ENCODE assay signal across 1 cellular context in the genomic region with DNA sequence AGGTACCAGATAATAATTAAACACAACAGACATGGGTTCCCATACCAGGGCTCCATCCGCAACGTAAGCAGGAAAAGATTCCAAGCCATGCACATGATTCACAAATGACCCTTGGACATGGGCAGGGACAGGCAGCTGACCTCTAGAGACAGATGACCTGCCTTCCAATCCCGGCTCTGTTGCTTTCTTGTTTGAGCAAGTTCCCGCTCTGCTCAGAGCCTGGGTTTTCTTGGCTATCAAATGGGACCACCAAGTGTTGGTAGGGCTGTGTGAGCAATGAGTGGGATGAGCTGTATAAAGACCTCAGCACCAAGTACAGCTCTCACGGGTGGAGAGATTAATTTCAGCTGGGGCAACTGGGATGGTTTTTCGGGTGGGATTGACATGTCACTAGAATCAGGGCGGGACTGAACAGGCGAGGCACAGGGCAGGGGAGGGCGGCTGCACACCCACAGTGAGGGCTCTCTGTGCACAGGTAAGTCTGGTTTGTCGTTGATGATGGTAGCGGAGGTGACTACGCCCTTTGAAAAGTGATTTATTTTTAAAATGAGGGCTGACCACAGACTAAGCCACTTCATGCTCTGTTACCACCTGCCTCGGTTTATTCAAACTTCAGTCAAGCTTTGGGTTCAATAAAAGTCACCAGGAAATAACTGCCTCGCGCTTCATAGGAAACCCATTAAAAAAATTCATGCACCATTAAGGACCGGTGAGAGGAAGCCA.
TF ChIP-seq lines count a peak whose summit lies in the region.

No MANE protein-coding gene starts in this region.

TF ChIP-seq in HepG2, 621 proteins besides CTCF, POLR2A, EP300 and RAD21 (continued from another document and continues in another):
- TF ChIP-seq, protein P1, sequence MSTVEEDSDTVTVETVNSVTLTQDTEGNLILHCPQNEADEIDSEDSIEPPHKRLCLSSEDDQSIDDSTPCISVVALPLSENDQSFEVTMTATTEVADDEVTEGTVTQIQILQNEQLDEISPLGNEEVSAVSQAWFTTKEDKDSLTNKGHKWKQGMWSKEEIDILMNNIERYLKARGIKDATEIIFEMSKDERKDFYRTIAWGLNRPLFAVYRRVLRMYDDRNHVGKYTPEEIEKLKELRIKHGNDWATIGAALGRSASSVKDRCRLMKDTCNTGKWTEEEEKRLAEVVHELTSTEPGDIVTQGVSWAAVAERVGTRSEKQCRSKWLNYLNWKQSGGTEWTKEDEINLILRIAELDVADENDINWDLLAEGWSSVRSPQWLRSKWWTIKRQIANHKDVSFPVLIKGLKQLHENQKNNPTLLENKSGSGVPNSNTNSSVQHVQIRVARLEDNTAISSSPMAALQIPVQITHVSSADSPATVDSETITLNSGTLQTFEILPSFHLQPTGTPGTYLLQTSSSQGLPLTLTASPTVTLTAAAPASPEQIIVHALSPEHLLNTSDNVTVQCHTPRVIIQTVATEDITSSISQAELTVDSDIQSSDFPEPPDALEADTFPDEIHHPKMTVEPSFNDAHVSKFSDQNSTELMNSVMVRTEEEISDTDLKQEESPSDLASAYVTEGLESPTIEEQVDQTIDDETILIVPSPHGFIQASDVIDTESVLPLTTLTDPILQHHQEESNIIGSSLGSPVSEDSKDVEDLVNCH (CRISPR knock-in tag; IDR thresholded peaks at IDR 0.05), result no peak
- TF ChIP-seq ZNF629 (CRISPR knock-in tag; conservative IDR thresholded peaks at IDR 0.05) (0 out of 2 replicates have a peak, but pooled peaks have one; percentile 19), NKX3-1 (CRISPR knock-in tag; IDR thresholded peaks at IDR 0.05) (no peak), BHLHE40 (IDR thresholded peaks at IDR 0.05; ENCODE audit: low read length) (peak; percentile 79), MAFK (conservative IDR thresholded peaks at IDR 0.05 in 1 of 2, IDR thresholded peaks at IDR 0.05 in 1 of 2; ENCODE audit: low read length in 2 of 2) (peak; percentile 38; a peak in 3 of 4 replicates), MYC (CRISPR knock-in tag; IDR thresholded peaks at IDR 0.05; ENCODE audit: borderline replicate concordance) (no peak), ZBTB38 (CRISPR knock-in tag; IDR thresholded peaks at IDR 0.05) (peak; percentile 47; the same call in 1 of the 2 replicates), ATRX (CRISPR knock-in tag; IDR thresholded peaks at IDR 0.05; ENCODE audit: borderline replicate concordance) (no peak), GATAD2A (CRISPR knock-in tag; IDR thresholded peaks at IDR 0.05) (peak; percentile 77), AGO2 (optimal IDR thresholded peaks at IDR 0.05; ENCODE audit: low read depth, low read length) (no peak), SAP130 (CRISPR knock-in tag; IDR thresholded peaks at IDR 0.05; ENCODE audit: low read depth) (peak; percentile 73), NCOA1 (CRISPR knock-in tag; IDR thresholded peaks at IDR 0.05) (no peak), ZNF773 (CRISPR knock-in tag; IDR thresholded peaks at IDR 0.05; ENCODE audit: borderline replicate concordance) (no peak), FOXK2 (IDR thresholded peaks at IDR 0.05) (no peak), LCORL (IDR thresholded peaks at IDR 0.05) (no peak), LCORL (CRISPR knock-in tag; IDR thresholded peaks at IDR 0.05) (peak; percentile 71), ESRRA (CRISPR knock-in tag; IDR thresholded peaks at IDR 0.05; ENCODE audit: low read depth) (peak; percentile 92), SIN3A (IDR thresholded peaks at IDR 0.05; ENCODE audit: borderline replicate concordance, low read depth, low read length) (no peak), TFAP4 (IDR thresholded peaks at IDR 0.05; ENCODE audit: borderline replicate concordance, low read depth) (peak; percentile 81; the same call in 1 of the 2 replicates), RFX1 (IDR thresholded peaks at IDR 0.05) (no peak), ZNF160 (CRISPR knock-in tag; IDR thresholded peaks at IDR 0.05) (no peak), MIER3 (CRISPR knock-in tag; IDR thresholded peaks at IDR 0.05; ENCODE audit: borderline replicate concordance) (0 out of 2 replicates have a peak, but pooled peaks have one; percentile 39), ZNF775 (CRISPR knock-in tag; IDR thresholded peaks at IDR 0.05; ENCODE audit: borderline replicate concordance) (no peak), ZNF670 (CRISPR knock-in tag; IDR thresholded peaks at IDR 0.05; ENCODE audit: borderline replicate concordance) (no peak), EHMT2 (IDR thresholded peaks at IDR 0.05; ENCODE audit: borderline replicate concordance, low read depth, low read length) (no peak), IKZF1 (IDR thresholded peaks at IDR 0.05) (no peak), SRSF4 (IDR thresholded peaks at IDR 0.05; ENCODE audit: low read depth, low read length, poor library complexity, severe bottlenecking) (no peak), RFXANK (CRISPR knock-in tag; IDR thresholded peaks at IDR 0.05) (0 out of 2 replicates have a peak, but pooled peaks have one; percentile 29), MXI1 (IDR thresholded peaks at IDR 0.05; ENCODE audit: borderline replicate concordance, low read depth, low read length) (no peak), SIN3B (IDR thresholded peaks at IDR 0.05; ENCODE audit: low read length) (no peak), ZZZ3 (CRISPR knock-in tag; IDR thresholded peaks at IDR 0.05; ENCODE audit: borderline replicate concordance) (no peak), ZNF749 (CRISPR knock-in tag; IDR thresholded peaks at IDR 0.05; ENCODE audit: borderline replicate concordance) (no peak), KDM4B (CRISPR knock-in tag; IDR thresholded peaks at IDR 0.05) (no peak; the same call in 1 of the 2 replicates), ZNF350 (CRISPR knock-in tag; IDR thresholded peaks at IDR 0.05; ENCODE audit: borderline replicate concordance, low read depth) (no peak), KAT2B (IDR thresholded peaks at IDR 0.05; ENCODE audit: borderline replicate concordance, low read depth, low read length) (no peak), ZMYM3 (CRISPR knock-in tag; IDR thresholded peaks at IDR 0.05) (peak; percentile 35; the same call in 1 of the 2 replicates), ZGPAT (CRISPR knock-in tag; IDR thresholded peaks at IDR 0.05) (no peak), PITX1 (CRISPR knock-in tag; IDR thresholded peaks at IDR 0.05) (no peak)
- TF ChIP-seq, protein P2, sequence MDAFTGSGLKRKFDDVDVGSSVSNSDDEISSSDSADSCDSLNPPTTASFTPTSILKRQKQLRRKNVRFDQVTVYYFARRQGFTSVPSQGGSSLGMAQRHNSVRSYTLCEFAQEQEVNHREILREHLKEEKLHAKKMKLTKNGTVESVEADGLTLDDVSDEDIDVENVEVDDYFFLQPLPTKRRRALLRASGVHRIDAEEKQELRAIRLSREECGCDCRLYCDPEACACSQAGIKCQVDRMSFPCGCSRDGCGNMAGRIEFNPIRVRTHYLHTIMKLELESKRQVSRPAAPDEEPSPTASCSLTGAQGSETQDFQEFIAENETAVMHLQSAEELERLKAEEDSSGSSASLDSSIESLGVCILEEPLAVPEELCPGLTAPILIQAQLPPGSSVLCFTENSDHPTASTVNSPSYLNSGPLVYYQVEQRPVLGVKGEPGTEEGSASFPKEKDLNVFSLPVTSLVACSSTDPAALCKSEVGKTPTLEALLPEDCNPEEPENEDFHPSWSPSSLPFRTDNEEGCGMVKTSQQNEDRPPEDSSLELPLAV (CRISPR knock-in tag; conservative IDR thresholded peaks at IDR 0.05; ENCODE audit: low read depth), result no peak
- TF ChIP-seq, protein P3, sequence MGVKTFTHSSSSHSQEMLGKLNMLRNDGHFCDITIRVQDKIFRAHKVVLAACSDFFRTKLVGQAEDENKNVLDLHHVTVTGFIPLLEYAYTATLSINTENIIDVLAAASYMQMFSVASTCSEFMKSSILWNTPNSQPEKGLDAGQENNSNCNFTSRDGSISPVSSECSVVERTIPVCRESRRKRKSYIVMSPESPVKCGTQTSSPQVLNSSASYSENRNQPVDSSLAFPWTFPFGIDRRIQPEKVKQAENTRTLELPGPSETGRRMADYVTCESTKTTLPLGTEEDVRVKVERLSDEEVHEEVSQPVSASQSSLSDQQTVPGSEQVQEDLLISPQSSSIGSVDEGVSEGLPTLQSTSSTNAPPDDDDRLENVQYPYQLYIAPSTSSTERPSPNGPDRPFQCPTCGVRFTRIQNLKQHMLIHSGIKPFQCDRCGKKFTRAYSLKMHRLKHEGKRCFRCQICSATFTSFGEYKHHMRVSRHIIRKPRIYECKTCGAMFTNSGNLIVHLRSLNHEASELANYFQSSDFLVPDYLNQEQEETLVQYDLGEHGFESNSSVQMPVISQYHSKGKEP (CRISPR knock-in tag; IDR thresholded peaks at IDR 0.05), result no peak
- TF ChIP-seq, protein P4, sequence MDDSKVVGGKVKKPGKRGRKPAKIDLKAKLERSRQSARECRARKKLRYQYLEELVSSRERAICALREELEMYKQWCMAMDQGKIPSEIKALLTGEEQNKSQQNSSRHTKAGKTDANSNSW (CRISPR knock-in tag; IDR thresholded peaks at IDR 0.05; ENCODE audit: borderline replicate concordance), result no peak
- TF ChIP-seq, protein P5, sequence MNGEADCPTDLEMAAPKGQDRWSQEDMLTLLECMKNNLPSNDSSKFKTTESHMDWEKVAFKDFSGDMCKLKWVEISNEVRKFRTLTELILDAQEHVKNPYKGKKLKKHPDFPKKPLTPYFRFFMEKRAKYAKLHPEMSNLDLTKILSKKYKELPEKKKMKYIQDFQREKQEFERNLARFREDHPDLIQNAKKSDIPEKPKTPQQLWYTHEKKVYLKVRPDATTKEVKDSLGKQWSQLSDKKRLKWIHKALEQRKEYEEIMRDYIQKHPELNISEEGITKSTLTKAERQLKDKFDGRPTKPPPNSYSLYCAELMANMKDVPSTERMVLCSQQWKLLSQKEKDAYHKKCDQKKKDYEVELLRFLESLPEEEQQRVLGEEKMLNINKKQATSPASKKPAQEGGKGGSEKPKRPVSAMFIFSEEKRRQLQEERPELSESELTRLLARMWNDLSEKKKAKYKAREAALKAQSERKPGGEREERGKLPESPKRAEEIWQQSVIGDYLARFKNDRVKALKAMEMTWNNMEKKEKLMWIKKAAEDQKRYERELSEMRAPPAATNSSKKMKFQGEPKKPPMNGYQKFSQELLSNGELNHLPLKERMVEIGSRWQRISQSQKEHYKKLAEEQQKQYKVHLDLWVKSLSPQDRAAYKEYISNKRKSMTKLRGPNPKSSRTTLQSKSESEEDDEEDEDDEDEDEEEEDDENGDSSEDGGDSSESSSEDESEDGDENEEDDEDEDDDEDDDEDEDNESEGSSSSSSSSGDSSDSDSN (CRISPR knock-in tag; IDR thresholded peaks at IDR 0.05), result no peak
- TF ChIP-seq, protein P6, sequence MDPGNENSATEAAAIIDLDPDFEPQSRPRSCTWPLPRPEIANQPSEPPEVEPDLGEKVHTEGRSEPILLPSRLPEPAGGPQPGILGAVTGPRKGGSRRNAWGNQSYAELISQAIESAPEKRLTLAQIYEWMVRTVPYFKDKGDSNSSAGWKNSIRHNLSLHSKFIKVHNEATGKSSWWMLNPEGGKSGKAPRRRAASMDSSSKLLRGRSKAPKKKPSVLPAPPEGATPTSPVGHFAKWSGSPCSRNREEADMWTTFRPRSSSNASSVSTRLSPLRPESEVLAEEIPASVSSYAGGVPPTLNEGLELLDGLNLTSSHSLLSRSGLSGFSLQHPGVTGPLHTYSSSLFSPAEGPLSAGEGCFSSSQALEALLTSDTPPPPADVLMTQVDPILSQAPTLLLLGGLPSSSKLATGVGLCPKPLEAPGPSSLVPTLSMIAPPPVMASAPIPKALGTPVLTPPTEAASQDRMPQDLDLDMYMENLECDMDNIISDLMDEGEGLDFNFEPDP (CRISPR knock-in tag; conservative IDR thresholded peaks at IDR 0.05), result no peak
- TF ChIP-seq, protein P7, sequence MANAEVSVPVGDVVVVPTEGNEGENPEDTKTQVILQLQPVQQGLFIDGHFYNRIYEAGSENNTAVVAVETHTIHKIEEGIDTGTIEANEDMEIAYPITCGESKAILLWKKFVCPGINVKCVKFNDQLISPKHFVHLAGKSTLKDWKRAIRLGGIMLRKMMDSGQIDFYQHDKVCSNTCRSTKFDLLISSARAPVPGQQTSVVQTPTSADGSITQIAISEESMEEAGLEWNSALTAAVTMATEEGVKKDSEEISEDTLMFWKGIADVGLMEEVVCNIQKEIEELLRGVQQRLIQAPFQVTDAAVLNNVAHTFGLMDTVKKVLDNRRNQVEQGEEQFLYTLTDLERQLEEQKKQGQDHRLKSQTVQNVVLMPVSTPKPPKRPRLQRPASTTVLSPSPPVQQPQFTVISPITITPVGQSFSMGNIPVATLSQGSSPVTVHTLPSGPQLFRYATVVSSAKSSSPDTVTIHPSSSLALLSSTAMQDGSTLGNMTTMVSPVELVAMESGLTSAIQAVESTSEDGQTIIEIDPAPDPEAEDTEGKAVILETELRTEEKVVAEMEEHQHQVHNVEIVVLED (CRISPR knock-in tag; IDR thresholded peaks at IDR 0.05; ENCODE audit: borderline replicate concordance), result no peak
- TF ChIP-seq, protein P8, sequence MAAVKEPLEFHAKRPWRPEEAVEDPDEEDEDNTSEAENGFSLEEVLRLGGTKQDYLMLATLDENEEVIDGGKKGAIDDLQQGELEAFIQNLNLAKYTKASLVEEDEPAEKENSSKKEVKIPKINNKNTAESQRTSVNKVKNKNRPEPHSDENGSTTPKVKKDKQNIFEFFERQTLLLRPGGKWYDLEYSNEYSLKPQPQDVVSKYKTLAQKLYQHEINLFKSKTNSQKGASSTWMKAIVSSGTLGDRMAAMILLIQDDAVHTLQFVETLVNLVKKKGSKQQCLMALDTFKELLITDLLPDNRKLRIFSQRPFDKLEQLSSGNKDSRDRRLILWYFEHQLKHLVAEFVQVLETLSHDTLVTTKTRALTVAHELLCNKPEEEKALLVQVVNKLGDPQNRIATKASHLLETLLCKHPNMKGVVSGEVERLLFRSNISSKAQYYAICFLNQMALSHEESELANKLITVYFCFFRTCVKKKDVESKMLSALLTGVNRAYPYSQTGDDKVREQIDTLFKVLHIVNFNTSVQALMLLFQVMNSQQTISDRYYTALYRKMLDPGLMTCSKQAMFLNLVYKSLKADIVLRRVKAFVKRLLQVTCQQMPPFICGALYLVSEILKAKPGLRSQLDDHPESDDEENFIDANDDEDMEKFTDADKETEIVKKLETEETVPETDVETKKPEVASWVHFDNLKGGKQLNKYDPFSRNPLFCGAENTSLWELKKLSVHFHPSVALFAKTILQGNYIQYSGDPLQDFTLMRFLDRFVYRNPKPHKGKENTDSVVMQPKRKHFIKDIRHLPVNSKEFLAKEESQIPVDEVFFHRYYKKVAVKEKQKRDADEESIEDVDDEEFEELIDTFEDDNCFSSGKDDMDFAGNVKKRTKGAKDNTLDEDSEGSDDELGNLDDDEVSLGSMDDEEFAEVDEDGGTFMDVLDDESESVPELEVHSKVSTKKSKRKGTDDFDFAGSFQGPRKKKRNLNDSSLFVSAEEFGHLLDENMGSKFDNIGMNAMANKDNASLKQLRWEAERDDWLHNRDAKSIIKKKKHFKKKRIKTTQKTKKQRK (IDR thresholded peaks at IDR 0.05; ENCODE audit: low read length), result no peak
